ENCODE assay signal across 22 cellular contexts in genomic region chr6:141467041-141467440, GRCh38.
"Had no signal": no experiment of that assay in that cellular context is flagged by ENCODE, and none has a peak within 500 bp of the region (broad histone marks: within the 10 kb centered on the region; RNA-seq: fewer than 3 reads in every experiment).

No MANE protein-coding gene starts in this region.

- H3K27ac ChIP-seq: brain microvascular endothelial cell, epithelial cell of prostate, gastroesophageal sphincter, prostate gland, right lobe of liver, spleen, transverse colon had no signal

- ATAC-seq: activated CD8-positive, alpha-beta memory T cell treated with anti-CD3 and anti-CD28 coated beads, Interleukin-2, amount 10 ng/mL, durations not matched to agents 7 days and 5 days; activated naive CD4-positive, alpha-beta T cell treated with anti-CD3 and anti-CD28 coated beads, Interleukin-2, amount 50 U/mL, for 72 hours; effector memory CD8-positive, alpha-beta T cell; gastroesophageal sphincter; naive thymus-derived CD4-positive, alpha-beta T cell; right lobe of liver; stimulated activated memory B cell treated with anti-CD40 and anti-IgM and Interleukin-4, amounts not matched to agents 10 μg/mL and 1 μg/mL and 100 μg/mL, for 72 hours had no signal

- H3K36me3 ChIP-seq: brain microvascular endothelial cell, gastroesophageal sphincter, prostate gland, right lobe of liver, spleen, transverse colon had no signal

- H3K9me3 ChIP-seq: gastroesophageal sphincter, prostate gland, right lobe of liver, spleen, transverse colon had no signal

- H3K9me3 Mint-ChIP-seq: activated naive CD4-positive, alpha-beta T cell treated with anti-CD3 and anti-CD28 coated beads, Interleukin-2, amount 50 U/mL, for 72 hours; activated T-cell treated with anti-CD3 and anti-CD28 coated beads, Interleukin-2, amount 50 U/mL, for 24 hours; dendritic cell treated with granulocyte-macrophage colony-stimulating factor and Interleukin-4, amounts not matched to agents 40 ng/mL and 50 ng/mL, for 4 days; effector memory CD8-positive, alpha-beta T cell; stimulated activated memory B cell treated with anti-CD40 and anti-IgM and Interleukin-4, amounts not matched to agents 10 μg/mL and 1 μg/mL and 100 μg/mL, for 72 hours had no signal

- H3K27me3 ChIP-seq: brain microvascular endothelial cell, gastroesophageal sphincter, right lobe of liver, spleen, transverse colon had no signal

- DNase-seq: activated CD4-positive, alpha-beta T cell treated with anti-CD3 and anti-CD28 coated beads, Interleukin-2, amount 50 U/mL, for 4 hours; activated CD4-positive, CD25-positive, alpha-beta regulatory T cell treated with anti-CD3 and anti-CD28 coated beads, Interleukin-2, amount 50 U/mL, for 72 hours; activated CD8-positive, alpha-beta memory T cell treated with anti-CD3 and anti-CD28 coated beads, Interleukin-2, amount 10 ng/mL, durations not matched to agents 7 days and 5 days; activated effector memory CD4-positive, alpha-beta T cell treated with Interleukin-2 at 50 U/mL for 16 hours; activated T-cell treated with anti-CD3 and anti-CD28 coated beads, Interleukin-2, amount 50 U/mL, for 24 hours; amygdala; brain microvascular endothelial cell; cerebellar nuclear complex; effector memory CD8-positive, alpha-beta T cell; kidney; midbrain; naive thymus-derived CD4-positive, alpha-beta T cell; right lobe of liver; spleen; stimulated activated CD4-positive, alpha-beta T cell treated with anti-CD3 and anti-CD28 coated beads, Interleukin-1b, Interleukin-23, amount 100 ng/mL, for 48 hours; transverse colon had no signal

- H3K4me1 ChIP-seq: prostate gland, right lobe of liver, transverse colon had no signal

- H3K36me3 Mint-ChIP-seq: activated naive CD4-positive, alpha-beta T cell treated with anti-CD3 and anti-CD28 coated beads, Interleukin-2, amount 50 U/mL, for 72 hours; stimulated activated memory B cell treated with anti-CD40 and anti-IgM and Interleukin-4, amounts not matched to agents 10 μg/mL and 1 μg/mL and 100 μg/mL, for 72 hours had no signal

- H3K4me3 ChIP-seq: gastroesophageal sphincter, prostate gland, right lobe of liver, spleen, transverse colon had no signal

- FAIRE-seq: kidney had no signal

- H3K4me3 Mint-ChIP-seq: activated CD8-positive, alpha-beta memory T cell treated with anti-CD3 and anti-CD28 coated beads, Interleukin-2, amount 10 ng/mL, durations not matched to agents 7 days and 5 days; activated T-cell treated with anti-CD3 and anti-CD28 coated beads, Interleukin-2, amount 50 U/mL, for 24 hours; dendritic cell treated with granulocyte-macrophage colony-stimulating factor and Interleukin-4, amounts not matched to agents 40 ng/mL and 50 ng/mL, for 4 days; effector memory CD8-positive, alpha-beta T cell; naive thymus-derived CD4-positive, alpha-beta T cell; stimulated activated memory B cell treated with anti-CD40 and anti-IgM and Interleukin-4, amounts not matched to agents 10 μg/mL and 1 μg/mL and 100 μg/mL, for 72 hours had no signal

- H3K27ac Mint-ChIP-seq: activated CD8-positive, alpha-beta memory T cell treated with anti-CD3 and anti-CD28 coated beads, Interleukin-2, amount 10 ng/mL, durations not matched to agents 7 days and 5 days; activated naive CD4-positive, alpha-beta T cell treated with anti-CD3 and anti-CD28 coated beads, Interleukin-2, amount 50 U/mL, for 72 hours; activated T-cell treated with anti-CD3 and anti-CD28 coated beads, Interleukin-2, amount 50 U/mL, for 24 hours; dendritic cell treated with granulocyte-macrophage colony-stimulating factor and Interleukin-4, amounts not matched to agents 40 ng/mL and 50 ng/mL, for 4 days; stimulated activated memory B cell treated with anti-CD40 and anti-IgM and Interleukin-4, amounts not matched to agents 10 μg/mL and 1 μg/mL and 100 μg/mL, for 72 hours had no signal

- H3K27me3 Mint-ChIP-seq: activated CD8-positive, alpha-beta memory T cell treated with anti-CD3 and anti-CD28 coated beads, Interleukin-2, amount 10 ng/mL, durations not matched to agents 7 days and 5 days; activated T-cell treated with anti-CD3 and anti-CD28 coated beads, Interleukin-2, amount 50 U/mL, for 24 hours; dendritic cell treated with granulocyte-macrophage colony-stimulating factor and Interleukin-4, amounts not matched to agents 40 ng/mL and 50 ng/mL, for 4 days; effector memory CD8-positive, alpha-beta T cell; naive thymus-derived CD4-positive, alpha-beta T cell; stimulated activated memory B cell treated with anti-CD40 and anti-IgM and Interleukin-4, amounts not matched to agents 10 μg/mL and 1 μg/mL and 100 μg/mL, for 72 hours had no signal
